13 cellular contexts compared by ENCODE assay signal in the genomic region with DNA sequence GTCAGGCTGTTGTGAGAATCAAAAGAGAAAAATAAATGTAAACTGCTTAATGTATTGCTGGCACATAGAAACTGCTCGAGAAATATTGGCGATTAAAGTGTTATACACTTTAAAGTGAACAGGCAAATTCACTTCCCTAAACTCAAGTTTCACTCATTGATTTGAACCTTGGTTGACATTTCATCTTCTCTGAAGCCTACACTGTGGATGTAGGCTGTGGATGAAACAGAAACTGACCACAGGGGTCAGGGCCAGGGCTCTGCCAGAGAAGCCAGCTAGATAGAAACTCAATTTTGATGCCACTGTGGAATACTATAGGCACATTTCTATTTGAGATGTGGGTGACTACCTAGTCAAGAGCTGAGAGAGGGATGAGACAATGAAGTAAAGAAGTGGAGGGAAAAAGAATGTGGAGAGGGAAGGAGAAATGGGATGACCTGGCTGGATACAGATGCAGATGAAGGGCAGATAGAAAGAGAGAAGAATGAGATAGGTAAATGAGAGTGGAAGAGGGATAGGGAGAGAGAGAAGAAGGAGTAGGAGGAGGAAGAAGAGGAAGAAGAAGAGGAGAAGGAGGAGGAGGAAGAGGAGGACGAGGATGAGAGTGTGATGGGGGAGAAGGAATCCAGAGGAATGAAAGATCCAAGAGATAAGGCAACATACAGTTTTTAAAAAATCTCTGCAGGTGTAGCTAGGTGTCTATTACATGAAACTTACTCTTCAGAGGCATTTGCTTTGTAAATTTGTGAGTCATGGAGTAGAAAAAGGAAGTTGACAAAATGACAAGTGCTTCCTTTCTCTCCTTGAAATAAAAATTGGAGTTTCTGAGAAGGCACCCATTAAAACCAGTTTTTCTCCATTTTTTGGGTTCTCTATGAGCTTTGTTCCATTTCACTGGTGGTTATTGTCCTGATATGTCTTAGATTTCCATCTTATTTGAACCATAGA. TPM values are rescaled to one million over a fixed set of nuclear protein-coding genes. Genes with fewer than 3 reads are reported as not detected.
DNase-seq lines count a peak whose midpoint lies in the region; ATAC-seq and TF ChIP-seq lines count a peak whose summit lies in the region.
"Had no signal": no experiment of that assay in that cellular context is flagged by ENCODE, and none has a peak within 500 bp of the region (broad histone marks: within the 10 kb centered on the region; RNA-seq: fewer than 3 reads in every experiment).

No MANE protein-coding gene starts in this region.

- H3K27me3 ChIP-seq in WERI-Rb-1 (ENCODE audit: insufficient read depth, low read depth, severe bottlenecking): peaks cover 79% of the 10 kb centered on the region

- H3K9me3 ChIP-seq in WERI-Rb-1 (ENCODE audit: severe bottlenecking): no peaks in the 10 kb centered on the region

- intact Hi-C loops in left colon (cut with DNase I, micrococcal nuclease): no loop called here

- DNase-seq in NOMO-1 treated with dmso at 0.1 percent for 144 hours (lab: John Stamatoyannopoulos, UW; ENCODE audit: unreplicated experiment): peak; percentile 42
- DNase-seq in NCI-H345 (lab: John Stamatoyannopoulos, UW): no peak
- DNase-seq in NK-92 (lab: John Stamatoyannopoulos, UW; ENCODE audit: unreplicated experiment): no peak
- DNase-seq in WERI-Rb-1: no peak
- DNase-seq in left colon: no peak
- DNase-seq: cortex of kidney, HFFc6, NCI-H1930 had no signal

- no peaks in the 10 kb centered on the region for H3K36me3 ChIP-seq in WERI-Rb-1

- no peak for TF ChIP-seq CTCF in WERI-Rb-1 (IDR thresholded peaks at IDR 0.05; ENCODE audit: low read depth, low read length)

- no peak overlapping the region for H3K27ac ChIP-seq in WERI-Rb-1
- H3K27ac ChIP-seq: SK-N-MC had no signal

- H3K4me3 ChIP-seq in WERI-Rb-1 (ENCODE audit: low read depth, low read length): no peak overlapping the region
- H3K4me3 ChIP-seq: SK-N-MC had no signal

- ATAC-seq in GM18499 (IDR thresholded peaks at IDR 0.05; ENCODE audit: insufficient read depth, unreplicated experiment) (peak; percentile 86), GM19467 (IDR thresholded peaks at IDR 0.05; ENCODE audit: unreplicated experiment) (peak; percentile 98), HG03039 (IDR thresholded peaks at IDR 0.05; ENCODE audit: unreplicated experiment) (peak; percentile 99), left colon (no peak)

RNA-seq across cellular contexts. Expression of a gene that starts 17.4 kb away (rescaled TPM):
- total RNA-seq in left colon: 1 to 10 TPM; 6.5 to 8.2 TPM
- total RNA-seq: activated T-helper 2 cell treated with anti-CD3 and anti-CD28 coated beads, Interferon-gamma antibody, Interleukin-2, Interleukin-4, amounts not matched to agents 10 μg/mL and 5 μg/mL and 100 μg/mL, durations not matched to agents 14 hours and 24 hours and 36 hours; HFFc6 had no signal
